Comparison of ENCODE assay signal across 8 cellular contexts in the genomic region with DNA sequence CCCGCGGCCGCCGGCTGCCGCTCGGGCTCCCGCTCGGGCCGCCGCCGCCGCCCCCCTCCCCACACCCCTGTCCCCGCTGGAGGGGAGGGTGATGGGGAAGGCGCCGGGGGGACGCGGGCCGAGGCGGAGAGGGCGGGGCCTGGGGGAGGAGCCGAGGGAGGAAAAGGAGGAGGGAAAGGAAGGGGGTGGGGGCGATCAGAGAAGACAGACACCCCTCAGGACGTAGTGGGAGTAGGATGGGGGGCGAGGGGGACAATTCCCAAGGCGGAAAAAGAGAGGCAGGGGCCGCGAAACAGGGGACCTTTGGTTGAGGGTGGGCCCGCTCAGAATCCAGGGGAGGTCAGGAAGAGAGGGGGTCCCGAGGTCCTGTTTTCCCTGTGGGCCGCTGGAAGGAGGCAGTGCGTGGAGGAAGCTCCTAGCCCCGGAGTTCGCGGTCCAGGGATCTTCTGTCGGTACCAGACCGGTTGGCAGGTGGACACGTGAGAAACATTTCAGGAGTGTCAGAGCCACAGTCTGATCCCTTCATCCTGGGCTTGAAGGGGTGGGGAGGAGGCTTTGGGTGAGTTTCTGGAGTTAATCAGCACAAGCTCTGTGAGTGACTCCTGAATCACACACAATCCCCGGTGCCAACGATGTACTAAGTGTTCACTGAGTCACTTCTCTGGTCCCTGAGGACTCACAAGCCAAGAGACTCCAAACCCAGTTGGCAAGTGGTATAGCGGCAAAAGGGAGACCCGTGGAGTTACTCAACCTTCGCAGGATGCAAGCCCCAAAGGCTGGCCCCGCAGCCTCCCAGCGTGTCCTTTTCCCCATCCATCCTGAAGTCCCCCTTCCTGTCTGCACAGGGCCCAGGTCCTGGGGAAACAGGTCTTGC. TPM values are rescaled to one million over a fixed set of nuclear protein-coding genes. Genes with fewer than 3 reads are reported as not detected.
A peak's percentile ranks its signal among the peaks of the same experiment; 100 is the strongest.
DNase-seq lines count a peak whose midpoint lies in the region; TF ChIP-seq lines count a peak whose summit lies in the region.

A gene with protein sequence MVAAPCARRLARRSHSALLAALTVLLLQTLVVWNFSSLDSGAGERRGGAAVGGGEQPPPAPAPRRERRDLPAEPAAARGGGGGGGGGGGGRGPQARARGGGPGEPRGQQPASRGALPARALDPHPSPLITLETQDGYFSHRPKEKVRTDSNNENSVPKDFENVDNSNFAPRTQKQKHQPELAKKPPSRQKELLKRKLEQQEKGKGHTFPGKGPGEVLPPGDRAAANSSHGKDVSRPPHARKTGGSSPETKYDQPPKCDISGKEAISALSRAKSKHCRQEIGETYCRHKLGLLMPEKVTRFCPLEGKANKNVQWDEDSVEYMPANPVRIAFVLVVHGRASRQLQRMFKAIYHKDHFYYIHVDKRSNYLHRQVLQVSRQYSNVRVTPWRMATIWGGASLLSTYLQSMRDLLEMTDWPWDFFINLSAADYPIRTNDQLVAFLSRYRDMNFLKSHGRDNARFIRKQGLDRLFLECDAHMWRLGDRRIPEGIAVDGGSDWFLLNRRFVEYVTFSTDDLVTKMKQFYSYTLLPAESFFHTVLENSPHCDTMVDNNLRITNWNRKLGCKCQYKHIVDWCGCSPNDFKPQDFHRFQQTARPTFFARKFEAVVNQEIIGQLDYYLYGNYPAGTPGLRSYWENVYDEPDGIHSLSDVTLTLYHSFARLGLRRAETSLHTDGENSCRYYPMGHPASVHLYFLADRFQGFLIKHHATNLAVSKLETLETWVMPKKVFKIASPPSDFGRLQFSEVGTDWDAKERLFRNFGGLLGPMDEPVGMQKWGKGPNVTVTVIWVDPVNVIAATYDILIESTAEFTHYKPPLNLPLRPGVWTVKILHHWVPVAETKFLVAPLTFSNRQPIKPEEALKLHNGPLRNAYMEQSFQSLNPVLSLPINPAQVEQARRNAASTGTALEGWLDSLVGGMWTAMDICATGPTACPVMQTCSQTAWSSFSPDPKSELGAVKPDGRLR (minus strand): TSS at position 90 of the 874 bp plus-strand sequence. CDS start 164 bp downstream, outside the sequence.

- no peaks in the 10 kb centered on the region for H3K36me3 ChIP-seq in esophagus (ENCODE audit: control insufficient read depth in 2 of 2, insufficient read depth in 2 of 2, low read length in 1 of 2)
- no peaks in the 10 kb centered on the region for H3K36me3 ChIP-seq in tibial artery

- H3K27ac ChIP-seq in esophagus (ENCODE audit: low read depth in 2 of 2, low read length in 1 of 2) (peak within 1 kb of the TSS; percentile 94 to 96), tibial artery (peak within 1 kb of the TSS; percentile 99 to 100)

- H3K27me3 ChIP-seq in esophagus (ENCODE audit: control insufficient read depth in 1 of 2, insufficient read depth in 2 of 2, low read length in 2 of 2) (no peaks in the 10 kb centered on the region), tibial artery (no peaks in the 10 kb centered on the region)

- WGBS in esophagus, 2 donors: 6 to 11% methylated on average over 32 to 43 of the region's 44 CpGs

- H3K9me3 ChIP-seq in esophagus (ENCODE audit: control insufficient read depth in 2 of 2, insufficient read depth in 1 of 2, low read depth in 1 of 2, low read length in 1 of 2) (no peaks in the 10 kb centered on the region), tibial artery (no peaks in the 10 kb centered on the region)

- H3K4me1 ChIP-seq in esophagus (ENCODE audit: control insufficient read depth in 2 of 2, insufficient read depth in 2 of 2, low read length in 1 of 2): peaks cover 3 to 7% of the 10 kb centered on the region in 2 donors
- H3K4me1 ChIP-seq in tibial artery: peaks cover 0 to 46% (median 33%) of the 10 kb centered on the region in 4 donors

- TF ChIP-seq CTCF in tibial artery (IDR thresholded peaks at IDR 0.05): no peak

- intact Hi-C loops in tibial artery (cut with DNase I; ENCODE audit: low total_unique reads): loop anchor here (5.0 kb wide), 1 partner anchor 64 kb away; no protein-coding TSS in a partner anchor

- DNase-seq in EH (ENCODE audit: low read depth): peak; percentile 96
- peak; percentile 37 for DNase-seq in NCI-H2171 (lab: John Stamatoyannopoulos, UW)
- peak; percentile 67 for DNase-seq in activated CD8-positive, alpha-beta memory T cell treated with anti-CD3 and anti-CD28 coated beads, Interleukin-2, amount 50 U/mL, for 48 hours
- peak; percentile 40 for DNase-seq in myocyte (ENCODE audit: low read depth)
- peak; percentile 94 to 96 for DNase-seq in tibial artery
- DNase-seq in KG1 (lab: John Stamatoyannopoulos, UW): no peak
- DNase-seq in HT-29 (ENCODE audit: low spot score): no peak

- peak within 1 kb of the TSS; percentile 61 to 95 for H3K4me3 ChIP-seq in esophagus (ENCODE audit: low read depth in 1 of 2, low read length in 2 of 2)
- H3K4me3 ChIP-seq in tibial artery: peak within 1 kb of the TSS; percentile 69 to 85

RNA-seq across cellular contexts. Expression of the gene that starts here (rescaled TPM):
- 1 to 10 TPM; 3.0 TPM for polyA plus RNA-seq in esophagus
- 0.94 and 1.4 TPM in 2 replicates for total RNA-seq in myocyte
- 0.92 TPM for polyA plus RNA-seq in myocyte (2012)
- total RNA-seq in HT-29 (2014; rRNA removed; shearing (Covaris generic)): 0.10 and 0.38 TPM in 2 replicates

Comparison
In these comparisons a context has a peak if more than half of its experiments do, and no peak if none do; other contexts are left out.
1. DNase-seq: peak in EH (single experiment), NCI-H2171 (single experiment), activated CD8-positive, alpha-beta memory T cell treated with anti-CD3 and anti-CD28 coated beads, Interleukin-2, amount 50 U/mL, for 48 hours (single experiment), myocyte (single experiment) and tibial artery (2 of 2); none in KG1 (single experiment) and HT-29 (single experiment).